ENCODE assay signal across 10 cellular contexts in the genomic region with DNA sequence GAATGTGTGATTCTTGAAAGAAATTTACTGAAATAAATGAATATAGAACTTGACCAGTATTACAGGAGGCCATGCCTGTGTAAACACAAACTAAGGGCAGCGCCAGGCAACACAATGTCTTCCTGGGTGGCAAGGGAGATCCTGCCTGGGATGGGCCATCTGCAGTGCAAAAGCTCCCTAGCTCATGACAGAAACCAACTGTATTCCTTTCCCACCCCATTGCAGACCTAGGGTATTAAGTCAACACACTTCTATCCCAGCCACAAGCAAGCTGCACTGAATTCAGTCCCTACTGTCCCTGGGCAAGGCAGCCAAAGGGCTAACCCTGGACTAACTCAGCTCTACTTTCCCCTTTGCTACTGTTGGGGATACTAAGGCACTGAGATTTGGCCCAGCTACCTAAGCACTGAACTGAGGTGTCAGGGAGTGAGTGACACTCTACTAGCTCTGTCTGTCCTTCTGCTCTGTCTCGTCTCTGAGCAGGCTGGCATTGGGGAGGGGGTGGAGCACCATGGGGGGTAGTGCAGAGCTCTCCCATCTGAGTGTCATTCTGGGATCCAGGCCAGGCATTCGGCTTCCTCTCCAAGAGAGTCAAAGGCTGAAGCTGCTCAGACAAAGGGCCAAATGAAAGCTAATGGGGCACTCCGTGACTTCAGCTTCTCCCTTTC. TPM values are rescaled to one million over a fixed set of nuclear protein-coding genes. Genes with fewer than 3 reads are reported as not detected.
A peak's percentile ranks its signal among the peaks of the same experiment; 100 is the strongest.
DNase-seq lines count a peak whose midpoint lies in the region; TF ChIP-seq lines count a peak whose summit lies in the region.
"Had no signal": no experiment of that assay in that cellular context is flagged by ENCODE, and none has a peak within 500 bp of the region (broad histone marks: within the 10 kb centered on the region; RNA-seq: fewer than 3 reads in every experiment).

No MANE protein-coding gene starts in this region.

- H3K4me1 ChIP-seq in Loucy (ENCODE audit: insufficient read depth, low read length, poor library complexity, severe bottlenecking): peaks cover 30% of the 10 kb centered on the region

- no peaks in the 10 kb centered on the region for H3K27me3 ChIP-seq in Loucy (ENCODE audit: insufficient read depth, low read length, poor library complexity, severe bottlenecking)

- no peaks in the 10 kb centered on the region for H3F3A ChIP-seq in Loucy (ENCODE audit: low read depth)

- no peak overlapping the region for H2AFZ ChIP-seq in Loucy (ENCODE audit: low read length)

- H3K9me3 ChIP-seq in Loucy (ENCODE audit: insufficient read depth, low read depth, low read length): no peaks in the 10 kb centered on the region

- POLR2A ChIA-PET in AG04449 (lab: Yijun Ruan, JAX): interaction anchor here (0.6 kb wide), 1 partner anchor 257 kb away, joined by 3 read pairs; no protein-coding TSS in a partner anchor

- H3K4me3 ChIP-seq in AG04449 (ENCODE audit: low read depth, low read length) (peak overlapping the region; percentile 54; the same call in 1 of the 2 replicates), Loucy (ENCODE audit: low read length, poor library complexity, severe bottlenecking) (no peak overlapping the region), coronary artery (no peak overlapping the region)

- H4K20me1 ChIP-seq in Loucy (ENCODE audit: insufficient read depth, low read length, poor library complexity, severe bottlenecking): no peaks in the 10 kb centered on the region

- H3K9ac ChIP-seq in Loucy (ENCODE audit: low read depth, low read length, poor library complexity, severe bottlenecking): peak overlapping the region; percentile 90

- no peaks in the 10 kb centered on the region for H3K79me2 ChIP-seq in Loucy (ENCODE audit: insufficient read depth, low read length)

- no peaks in the 10 kb centered on the region for H3K36me3 ChIP-seq in Loucy (ENCODE audit: insufficient read depth, low read length)

- H3K9me2 ChIP-seq in Loucy (replicated peaks; ENCODE audit: low read depth, low read length): no peaks in the 10 kb centered on the region

- H3K4me2 ChIP-seq in Loucy (ENCODE audit: low read depth, low read length, poor library complexity, severe bottlenecking): peak overlapping the region; percentile 94

- no peak for DNase-seq in AG04449 (ENCODE audit: low read depth, low spot score)
- peak; percentile 72 for DNase-seq in coronary artery (ENCODE audit: low spot score)
- DNase-seq in mesenteric fat pad (ENCODE audit: low spot score): peak; percentile 84
- no peak for DNase-seq in GM19238 (ENCODE audit: insufficient read length, low spot score)
- no peak for DNase-seq in SW480 (ENCODE audit: low spot score)
- no peak for DNase-seq in middle frontal gyrus (ENCODE audit: extremely low spot score, low spot score)
- no peak for DNase-seq in glomerular visceral epithelial cell (ENCODE audit: extremely low spot score)
- DNase-seq: left colon; stimulated activated CD4-positive, alpha-beta T cell treated with anti-CD3 and anti-CD28 coated beads, Interleukin-4, amount 100 ng/mL, for 24 hours had no signal

- no peak for TF ChIP-seq CTCF in AG04449 (IDR thresholded peaks at IDR 0.05; ENCODE audit: insufficient read depth, low read length, missing control alignments)
- TF ChIP-seq CTCF in Loucy (conservative IDR thresholded peaks at IDR 0.05; ENCODE audit: low read length): no peak
- TF ChIP-seq CTCF in coronary artery (IDR thresholded peaks at IDR 0.05): no peak

- CTCF ChIA-PET in AG04449 (lab: Yijun Ruan, JAX): interaction anchor here (0.6 to 10.1 kb wide), 8 partner anchors 9 to 258 kb away, joined by 3 to 130 read pairs (median 24); no protein-coding TSS in a partner anchor

- peak overlapping the region in 1 of 2 donors; percentile 95 for H3K27ac ChIP-seq in coronary artery

RNA-seq across cellular contexts. Expression of gene INKA2, which starts 2.5 kb away (rescaled TPM):
- 15.4 TPM for total RNA-seq in mesenteric fat pad

RNA-seq across cellular contexts. Expression of gene DDX20, which starts 19.0 kb away (rescaled TPM):
- 9.7 TPM for total RNA-seq in mesenteric fat pad

Comparison
In these comparisons a context has a peak if more than half of its experiments do, and no peak if none do; other contexts are left out.
1. DNase-seq: peak in coronary artery (single experiment) and mesenteric fat pad (single experiment); none in AG04449 (single experiment), GM19238 (single experiment), SW480 (single experiment), middle frontal gyrus (single experiment) and glomerular visceral epithelial cell (single experiment).